Comparison of ENCODE assay signal across 1 cellular context in the genomic region with DNA sequence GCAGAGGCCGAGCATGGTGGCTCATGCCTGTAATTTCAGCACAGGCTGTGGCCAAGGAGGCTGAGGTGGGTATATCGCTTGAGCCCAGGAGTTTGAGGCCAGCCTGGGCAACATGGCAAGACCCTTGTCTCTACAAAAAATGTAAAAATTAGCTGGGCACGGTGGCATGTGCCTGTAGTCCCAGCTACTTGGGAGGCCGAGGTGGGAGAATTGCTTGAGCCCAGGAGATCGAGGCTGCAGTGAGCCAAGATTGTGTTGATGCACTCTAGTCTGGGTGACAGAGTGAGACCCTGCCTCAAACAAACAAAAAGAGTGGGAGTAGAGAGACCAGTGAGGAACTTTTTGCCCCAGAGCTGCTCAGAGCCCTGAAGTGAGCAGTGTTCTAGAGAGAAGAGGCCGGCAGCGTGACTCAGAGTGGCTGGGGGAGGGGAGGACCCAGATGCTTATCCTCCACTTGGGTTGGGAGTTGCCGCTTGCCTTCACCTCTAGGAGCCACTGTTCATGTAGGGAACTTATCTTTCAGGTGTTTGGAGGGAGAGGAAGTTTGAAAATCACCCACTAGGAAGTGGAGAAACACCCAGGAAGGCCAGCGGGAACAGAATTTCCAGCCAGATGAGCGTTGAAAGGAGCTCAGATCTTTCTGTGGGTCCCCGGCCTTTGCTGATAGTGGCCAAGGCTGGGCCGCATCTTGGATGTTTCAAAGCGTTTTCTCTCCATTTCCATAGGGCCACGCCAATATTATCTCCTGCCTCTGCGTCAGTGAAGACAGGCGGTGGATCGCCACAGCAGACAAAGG.
TF ChIP-seq lines count a peak whose summit lies in the region.

No MANE protein-coding gene starts in this region.

TF ChIP-seq in K562, 482 proteins besides CTCF, POLR2A, EP300 and RAD21 (continued from another document and continues in another):
- TF ChIP-seq, protein P1, sequence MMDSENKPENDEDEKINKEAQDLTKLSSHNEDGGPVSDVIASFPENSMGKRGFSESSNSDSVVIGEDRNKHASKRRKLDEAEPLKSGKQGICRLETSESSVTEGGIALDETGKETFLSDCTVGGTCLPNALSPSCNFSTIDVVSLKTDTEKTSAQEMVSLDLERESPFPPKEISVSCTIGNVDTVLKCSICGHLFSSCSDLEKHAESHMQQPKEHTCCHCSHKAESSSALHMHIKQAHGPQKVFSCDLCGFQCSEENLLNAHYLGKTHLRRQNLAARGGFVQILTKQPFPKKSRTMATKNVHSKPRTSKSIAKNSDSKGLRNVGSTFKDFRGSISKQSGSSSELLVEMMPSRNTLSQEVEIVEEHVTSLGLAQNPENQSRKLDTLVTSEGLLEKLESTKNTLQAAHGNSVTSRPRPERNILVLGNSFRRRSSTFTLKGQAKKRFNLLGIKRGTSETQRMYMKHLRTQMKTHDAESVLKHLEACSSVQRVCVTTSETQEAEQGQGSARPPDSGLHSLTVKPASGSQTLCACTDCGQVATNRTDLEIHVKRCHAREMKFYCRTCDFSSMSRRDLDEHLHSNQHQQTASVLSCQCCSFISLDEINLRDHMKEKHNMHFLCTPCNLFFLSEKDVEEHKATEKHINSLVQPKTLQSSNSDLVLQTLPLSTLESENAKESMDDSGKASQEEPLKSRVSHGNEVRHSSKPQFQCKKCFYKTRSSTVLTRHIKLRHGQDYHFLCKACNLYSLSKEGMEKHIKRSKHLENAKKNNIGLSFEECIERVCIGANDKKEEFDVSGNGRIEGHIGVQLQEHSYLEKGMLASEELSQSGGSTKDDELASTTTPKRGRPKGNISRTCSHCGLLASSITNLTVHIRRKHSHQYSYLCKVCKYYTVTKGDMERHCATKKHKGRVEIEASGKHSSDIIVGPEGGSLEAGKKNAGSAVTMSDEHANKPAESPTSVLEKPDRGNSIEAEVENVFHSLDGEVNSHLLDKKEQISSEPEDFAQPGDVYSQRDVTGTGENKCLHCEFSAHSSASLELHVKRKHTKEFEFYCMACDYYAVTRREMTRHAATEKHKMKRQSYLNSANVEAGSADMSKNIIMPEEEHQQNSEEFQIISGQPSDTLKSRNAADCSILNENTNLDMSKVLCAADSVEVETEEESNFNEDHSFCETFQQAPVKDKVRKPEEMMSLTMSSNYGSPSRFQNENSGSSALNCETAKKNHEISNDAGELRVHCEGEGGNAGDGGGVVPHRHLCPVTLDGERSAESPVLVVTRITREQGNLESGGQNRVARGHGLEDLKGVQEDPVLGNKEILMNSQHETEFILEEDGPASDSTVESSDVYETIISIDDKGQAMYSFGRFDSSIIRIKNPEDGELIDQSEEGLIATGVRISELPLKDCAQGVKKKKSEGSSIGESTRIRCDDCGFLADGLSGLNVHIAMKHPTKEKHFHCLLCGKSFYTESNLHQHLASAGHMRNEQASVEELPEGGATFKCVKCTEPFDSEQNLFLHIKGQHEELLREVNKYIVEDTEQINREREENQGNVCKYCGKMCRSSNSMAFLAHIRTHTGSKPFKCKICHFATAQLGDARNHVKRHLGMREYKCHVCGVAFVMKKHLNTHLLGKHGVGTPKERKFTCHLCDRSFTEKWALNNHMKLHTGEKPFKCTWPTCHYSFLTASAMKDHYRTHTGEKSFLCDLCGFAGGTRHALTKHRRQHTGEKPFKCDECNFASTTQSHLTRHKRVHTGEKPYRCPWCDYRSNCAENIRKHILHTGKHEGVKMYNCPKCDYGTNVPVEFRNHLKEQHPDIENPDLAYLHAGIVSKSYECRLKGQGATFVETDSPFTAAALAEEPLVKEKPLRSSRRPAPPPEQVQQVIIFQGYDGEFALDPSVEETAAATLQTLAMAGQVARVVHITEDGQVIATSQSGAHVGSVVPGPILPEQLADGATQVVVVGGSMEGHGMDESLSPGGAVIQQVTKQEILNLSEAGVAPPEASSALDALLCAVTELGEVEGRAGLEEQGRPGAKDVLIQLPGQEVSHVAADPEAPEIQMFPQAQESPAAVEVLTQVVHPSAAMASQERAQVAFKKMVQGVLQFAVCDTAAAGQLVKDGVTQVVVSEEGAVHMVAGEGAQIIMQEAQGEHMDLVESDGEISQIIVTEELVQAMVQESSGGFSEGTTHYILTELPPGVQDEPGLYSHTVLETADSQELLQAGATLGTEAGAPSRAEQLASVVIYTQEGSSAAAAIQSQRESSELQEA (IDR thresholded peaks at IDR 0.05; ENCODE audit: low read depth), result no peak
- TF ChIP-seq, protein P2, sequence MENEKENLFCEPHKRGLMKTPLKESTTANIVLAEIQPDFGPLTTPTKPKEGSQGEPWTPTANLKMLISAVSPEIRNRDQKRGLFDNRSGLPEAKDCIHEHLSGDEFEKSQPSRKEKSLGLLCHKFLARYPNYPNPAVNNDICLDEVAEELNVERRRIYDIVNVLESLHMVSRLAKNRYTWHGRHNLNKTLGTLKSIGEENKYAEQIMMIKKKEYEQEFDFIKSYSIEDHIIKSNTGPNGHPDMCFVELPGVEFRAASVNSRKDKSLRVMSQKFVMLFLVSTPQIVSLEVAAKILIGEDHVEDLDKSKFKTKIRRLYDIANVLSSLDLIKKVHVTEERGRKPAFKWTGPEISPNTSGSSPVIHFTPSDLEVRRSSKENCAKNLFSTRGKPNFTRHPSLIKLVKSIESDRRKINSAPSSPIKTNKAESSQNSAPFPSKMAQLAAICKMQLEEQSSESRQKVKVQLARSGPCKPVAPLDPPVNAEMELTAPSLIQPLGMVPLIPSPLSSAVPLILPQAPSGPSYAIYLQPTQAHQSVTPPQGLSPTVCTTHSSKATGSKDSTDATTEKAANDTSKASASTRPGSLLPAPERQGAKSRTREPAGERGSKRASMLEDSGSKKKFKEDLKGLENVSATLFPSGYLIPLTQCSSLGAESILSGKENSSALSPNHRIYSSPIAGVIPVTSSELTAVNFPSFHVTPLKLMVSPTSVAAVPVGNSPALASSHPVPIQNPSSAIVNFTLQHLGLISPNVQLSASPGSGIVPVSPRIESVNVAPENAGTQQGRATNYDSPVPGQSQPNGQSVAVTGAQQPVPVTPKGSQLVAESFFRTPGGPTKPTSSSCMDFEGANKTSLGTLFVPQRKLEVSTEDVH (IDR thresholded peaks at IDR 0.05; ENCODE audit: low read depth, partially characterized antibody), result peak; percentile 70
- TF ChIP-seq NCOA6 (IDR thresholded peaks at IDR 0.05) (no peak), MECOM (CRISPR knock-in tag; IDR thresholded peaks at IDR 0.05) (0 out of 2 replicates have a peak, but pooled peaks have one; percentile 46), TEAD2 (tag; IDR thresholded peaks at IDR 0.05) (no peak; the same call in 1 of the 2 replicates), HMG20B (CRISPR knock-in tag; IDR thresholded peaks at IDR 0.05) (no peak), GABPA (tag; conservative IDR thresholded peaks at IDR 0.05; ENCODE audit: low read depth) (peak; percentile 75), YY1 (IDR thresholded peaks at IDR 0.05; ENCODE audit: borderline replicate concordance in 1 of 3, control insufficient read depth in 1 of 3, extremely low read depth in 1 of 3, insufficient read depth in 3 of 3, insufficient read length in 1 of 3, insufficient replicate concordance in 2 of 3, low read depth in 1 of 3, low read length in 2 of 3) (peak in 2 of 3 experiments; percentile 30 to 49), ZNF589 (CRISPR knock-in tag; IDR thresholded peaks at IDR 0.05; ENCODE audit: low read depth) (peak; percentile 82; the same call in 1 of the 2 replicates), ZNF184 (CRISPR knock-in tag; IDR thresholded peaks at IDR 0.05) (no peak), MYNN (IDR thresholded peaks at IDR 0.05) (peak; percentile 60; the same call in 1 of the 2 replicates), MYNN (CRISPR knock-in tag; IDR thresholded peaks at IDR 0.05) (no peak), IRF2 (CRISPR knock-in tag; IDR thresholded peaks at IDR 0.05) (no peak), ZNF431 (CRISPR knock-in tag; IDR thresholded peaks at IDR 0.05) (no peak), ASH1L (IDR thresholded peaks at IDR 0.05; ENCODE audit: borderline replicate concordance, low read depth, partially characterized antibody) (no peak), HDAC6 (IDR thresholded peaks at IDR 0.05; ENCODE audit: low read depth, low read length) (no peak), NFIC (IDR thresholded peaks at IDR 0.05) (peak; percentile 20; the same call in 1 of the 2 replicates), MIER1 (IDR thresholded peaks at IDR 0.05; ENCODE audit: low read depth) (no peak), XRCC4 (IDR thresholded peaks at IDR 0.05; ENCODE audit: extremely low read depth, insufficient read depth, insufficient read length) (no peak), NUFIP1 (IDR thresholded peaks at IDR 0.05; ENCODE audit: partially characterized antibody) (no peak), ZNF696 (CRISPR knock-in tag; conservative IDR thresholded peaks at IDR 0.05) (no peak), ZNF134 (CRISPR knock-in tag; conservative IDR thresholded peaks at IDR 0.05) (no peak; the same call in 1 of the 2 replicates), DNMT1 (IDR thresholded peaks at IDR 0.05) (no peak), ZNF311 (CRISPR knock-in tag; IDR thresholded peaks at IDR 0.05) (peak; percentile 72; the same call in 1 of the 2 replicates), RBM34 (IDR thresholded peaks at IDR 0.05; ENCODE audit: borderline replicate concordance, insufficient read depth, low read length) (no peak), ZBTB7A (IDR thresholded peaks at IDR 0.05; ENCODE audit: borderline replicate concordance, control insufficient read depth, low read depth, low read length) (no peak), ZNF644 (tag; IDR thresholded peaks at IDR 0.05; ENCODE audit: low read depth) (peak; percentile 14; the same call in 1 of the 2 replicates), STAT5B (CRISPR knock-in tag; IDR thresholded peaks at IDR 0.05) (no peak), SAP30 (IDR thresholded peaks at IDR 0.05; ENCODE audit: borderline replicate concordance, insufficient read depth, low read depth, low read length, poor library complexity, severe bottlenecking) (no peak), PML (IDR thresholded peaks at IDR 0.05; ENCODE audit: low read length) (peak; percentile 58), NCOA4 (IDR thresholded peaks at IDR 0.05; ENCODE audit: partially characterized antibody) (no peak), ESRRA (IDR thresholded peaks at IDR 0.05; ENCODE audit: borderline replicate concordance, low read depth) (peak; percentile 51), ZC3H8 (IDR thresholded peaks at IDR 0.05) (no peak), EHMT2 (IDR thresholded peaks at IDR 0.05) (peak; percentile 78), SMAD2 (IDR thresholded peaks at IDR 0.05; ENCODE audit: low read depth, low read length) (no peak), YBX1 (IDR thresholded peaks at IDR 0.05) (no peak), ZBTB17 (CRISPR knock-in tag; IDR thresholded peaks at IDR 0.05) (0 out of 2 replicates have a peak, but pooled peaks have one; percentile 16), ZNF766 (CRISPR knock-in tag; conservative IDR thresholded peaks at IDR 0.05) (peak; percentile 92), FOXP1 (CRISPR knock-in tag; IDR thresholded peaks at IDR 0.05) (peak; percentile 28; the same call in 1 of the 2 replicates), ZNF551 (CRISPR knock-in tag; IDR thresholded peaks at IDR 0.05) (no peak)
- TF ChIP-seq, protein P3, sequence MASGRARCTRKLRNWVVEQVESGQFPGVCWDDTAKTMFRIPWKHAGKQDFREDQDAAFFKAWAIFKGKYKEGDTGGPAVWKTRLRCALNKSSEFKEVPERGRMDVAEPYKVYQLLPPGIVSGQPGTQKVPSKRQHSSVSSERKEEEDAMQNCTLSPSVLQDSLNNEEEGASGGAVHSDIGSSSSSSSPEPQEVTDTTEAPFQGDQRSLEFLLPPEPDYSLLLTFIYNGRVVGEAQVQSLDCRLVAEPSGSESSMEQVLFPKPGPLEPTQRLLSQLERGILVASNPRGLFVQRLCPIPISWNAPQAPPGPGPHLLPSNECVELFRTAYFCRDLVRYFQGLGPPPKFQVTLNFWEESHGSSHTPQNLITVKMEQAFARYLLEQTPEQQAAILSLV (tag; IDR thresholded peaks at IDR 0.05), result peak; percentile 50; the same call in 1 of the 2 replicates
- TF ChIP-seq, protein P4, sequence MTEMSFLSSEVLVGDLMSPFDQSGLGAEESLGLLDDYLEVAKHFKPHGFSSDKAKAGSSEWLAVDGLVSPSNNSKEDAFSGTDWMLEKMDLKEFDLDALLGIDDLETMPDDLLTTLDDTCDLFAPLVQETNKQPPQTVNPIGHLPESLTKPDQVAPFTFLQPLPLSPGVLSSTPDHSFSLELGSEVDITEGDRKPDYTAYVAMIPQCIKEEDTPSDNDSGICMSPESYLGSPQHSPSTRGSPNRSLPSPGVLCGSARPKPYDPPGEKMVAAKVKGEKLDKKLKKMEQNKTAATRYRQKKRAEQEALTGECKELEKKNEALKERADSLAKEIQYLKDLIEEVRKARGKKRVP (CRISPR knock-in tag; IDR thresholded peaks at IDR 0.05), result no peak
- TF ChIP-seq, protein P5, sequence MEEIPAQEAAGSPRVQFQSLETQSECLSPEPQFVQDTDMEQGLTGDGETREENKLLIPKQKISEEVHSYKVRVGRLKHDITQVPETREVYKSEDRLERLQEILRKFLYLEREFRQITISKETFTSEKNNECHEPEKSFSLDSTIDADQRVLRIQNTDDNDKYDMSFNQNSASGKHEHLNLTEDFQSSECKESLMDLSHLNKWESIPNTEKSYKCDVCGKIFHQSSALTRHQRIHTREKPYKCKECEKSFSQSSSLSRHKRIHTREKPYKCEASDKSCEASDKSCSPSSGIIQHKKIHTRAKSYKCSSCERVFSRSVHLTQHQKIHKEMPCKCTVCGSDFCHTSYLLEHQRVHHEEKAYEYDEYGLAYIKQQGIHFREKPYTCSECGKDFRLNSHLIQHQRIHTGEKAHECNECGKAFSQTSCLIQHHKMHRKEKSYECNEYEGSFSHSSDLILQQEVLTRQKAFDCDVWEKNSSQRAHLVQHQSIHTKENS (CRISPR knock-in tag; IDR thresholded peaks at IDR 0.05), result no peak
- TF ChIP-seq, protein P6, sequence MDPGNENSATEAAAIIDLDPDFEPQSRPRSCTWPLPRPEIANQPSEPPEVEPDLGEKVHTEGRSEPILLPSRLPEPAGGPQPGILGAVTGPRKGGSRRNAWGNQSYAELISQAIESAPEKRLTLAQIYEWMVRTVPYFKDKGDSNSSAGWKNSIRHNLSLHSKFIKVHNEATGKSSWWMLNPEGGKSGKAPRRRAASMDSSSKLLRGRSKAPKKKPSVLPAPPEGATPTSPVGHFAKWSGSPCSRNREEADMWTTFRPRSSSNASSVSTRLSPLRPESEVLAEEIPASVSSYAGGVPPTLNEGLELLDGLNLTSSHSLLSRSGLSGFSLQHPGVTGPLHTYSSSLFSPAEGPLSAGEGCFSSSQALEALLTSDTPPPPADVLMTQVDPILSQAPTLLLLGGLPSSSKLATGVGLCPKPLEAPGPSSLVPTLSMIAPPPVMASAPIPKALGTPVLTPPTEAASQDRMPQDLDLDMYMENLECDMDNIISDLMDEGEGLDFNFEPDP (CRISPR knock-in tag; IDR thresholded peaks at IDR 0.05), result no peak
- TF ChIP-seq, protein P7, sequence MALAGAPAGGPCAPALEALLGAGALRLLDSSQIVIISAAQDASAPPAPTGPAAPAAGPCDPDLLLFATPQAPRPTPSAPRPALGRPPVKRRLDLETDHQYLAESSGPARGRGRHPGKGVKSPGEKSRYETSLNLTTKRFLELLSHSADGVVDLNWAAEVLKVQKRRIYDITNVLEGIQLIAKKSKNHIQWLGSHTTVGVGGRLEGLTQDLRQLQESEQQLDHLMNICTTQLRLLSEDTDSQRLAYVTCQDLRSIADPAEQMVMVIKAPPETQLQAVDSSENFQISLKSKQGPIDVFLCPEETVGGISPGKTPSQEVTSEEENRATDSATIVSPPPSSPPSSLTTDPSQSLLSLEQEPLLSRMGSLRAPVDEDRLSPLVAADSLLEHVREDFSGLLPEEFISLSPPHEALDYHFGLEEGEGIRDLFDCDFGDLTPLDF (CRISPR knock-in tag; IDR thresholded peaks at IDR 0.05), result no peak
